In genomic region chr17:78929908-78930775, GRCh38 we compare ENCODE assay signal across 24 cellular contexts. TPM values are rescaled to one million over a fixed set of nuclear protein-coding genes. Genes with fewer than 3 reads are reported as not detected.
DNase-seq lines count a peak whose midpoint lies in the region; ATAC-seq lines count a peak whose summit lies in the region.
"Had no signal": no experiment of that assay in that cellular context is flagged by ENCODE, and none has a peak within 500 bp of the region (broad histone marks: within the 10 kb centered on the region; RNA-seq: fewer than 3 reads in every experiment).

No MANE protein-coding gene starts in this region.

- DNase-seq in ELR (ENCODE audit: low read depth) (peak; percentile 64), HT1080 (ENCODE audit: low read depth) (peak; percentile 50), SW480 (ENCODE audit: low spot score) (peak; percentile 29), myocyte (ENCODE audit: low read depth) (peak; percentile 43), mesenteric fat pad (ENCODE audit: low spot score) (no peak), NCI-H1105 (lab: John Stamatoyannopoulos, UW) (no peak)
- DNase-seq: activated CD4-positive, alpha-beta T cell treated with anti-CD3 and anti-CD28 coated beads, Interleukin-2, amount 10 ng/mL, durations not matched to agents 24 days and 14 days; activated gamma-delta T cell treated with Interleukin-2 at 50 U/mL for 16 hours; activated T-cell treated with anti-CD3 and anti-CD28 coated beads, Interleukin-2, amount 50 U/mL, for 1 hour; Caco-2; central memory CD4-positive, alpha-beta T cell; foreskin keratinocyte; GF-D8; H7; kidney glomerular epithelial cell; naive B cell; NCI-H1930; NCI-H226; NCI-H748 treated with DMSO at 0.1 percent for 48 hours; nucleus accumbens; T1000 had no signal

- ATAC-seq in HG03280 (IDR thresholded peaks at IDR 0.05; ENCODE audit: unreplicated experiment), result no peak
- ATAC-seq: foreskin keratinocyte; stimulated activated memory B cell treated with anti-CD40 and anti-IgM and Interleukin-4, amounts not matched to agents 10 μg/mL and 1 μg/mL and 100 μg/mL, for 72 hours had no signal

RNA-seq across cellular contexts. Expression of gene TIMP2, which starts 5.0 kb away (rescaled TPM):
- total RNA-seq in HT1080 (2014; rRNA removed; shearing (Covaris generic)), result 78.0 and 119 TPM in 2 replicates
- polyA plus RNA-seq in HT1080 (2015; cell fraction: cytosol; rRNA removed), result 236 and 260 TPM in 2 replicates
- 188 and 206 TPM in 2 replicates for polyA plus RNA-seq in HT1080 (2015; cell fraction: nucleus; rRNA removed)
- 197 and 208 TPM in 2 replicates for total RNA-seq in myocyte
- 598 TPM for polyA plus RNA-seq in myocyte (2012)
- 351 TPM for total RNA-seq in mesenteric fat pad

RNA-seq across cellular contexts. Expression of gene CEP295NL, which starts 27.1 kb away (rescaled TPM):
- 0.27 and 0.55 TPM in 2 replicates for total RNA-seq in HT1080 (2014; rRNA removed; shearing (Covaris generic))
- 0.06 and 0.45 TPM in 2 replicates for polyA plus RNA-seq in HT1080 (2015; cell fraction: cytosol; rRNA removed)
- 0.61 and 0.65 TPM in 2 replicates for polyA plus RNA-seq in HT1080 (2015; cell fraction: nucleus; rRNA removed)
- total RNA-seq in myocyte, result 0.10 and 1.7 TPM in 2 replicates
- polyA plus RNA-seq in myocyte (2012), result 1.3 TPM
- total RNA-seq in mesenteric fat pad, result 6.5 TPM
- total RNA-seq: activated CD8-positive, alpha-beta memory T cell treated with anti-CD3 and anti-CD28 coated beads for 36 hours had no signal
- polyA plus RNA-seq: foreskin keratinocyte had no signal

RNA-seq across cellular contexts. Expression of gene LGALS3BP, which starts 49.6 kb away (rescaled TPM):
- total RNA-seq in HT1080 (2014; rRNA removed; shearing (Covaris generic)), result 375 and 383 TPM in 2 replicates
- 219 and 224 TPM in 2 replicates for polyA plus RNA-seq in HT1080 (2015; cell fraction: cytosol; rRNA removed)
- polyA plus RNA-seq in HT1080 (2015; cell fraction: nucleus; rRNA removed), result 730 and 904 TPM in 2 replicates
- 437 and 456 TPM in 2 replicates for total RNA-seq in myocyte
- 442 TPM for polyA plus RNA-seq in myocyte (2012)
- total RNA-seq in mesenteric fat pad, result 417 TPM

Comparison
In these comparisons a context has a peak if more than half of its experiments do, and no peak if none do; other contexts are left out.
1. DNase-seq: peak in ELR (single experiment), HT1080 (single experiment), SW480 (single experiment) and myocyte (single experiment); none in mesenteric fat pad (single experiment) and NCI-H1105 (single experiment).